23 cellular contexts compared by ENCODE assay signal in genomic region chr4:52202251-52202779, GRCh38.
DNase-seq lines count a peak whose midpoint lies in the region; ATAC-seq, FAIRE-seq and TF ChIP-seq lines count a peak whose summit lies in the region.
"Had no signal": no experiment of that assay in that cellular context is flagged by ENCODE, and none has a peak within 500 bp of the region (broad histone marks: within the 10 kb centered on the region; RNA-seq: fewer than 3 reads in every experiment).

No MANE protein-coding gene starts in this region.

- H2BK120ac ChIP-seq in H1 (replicated peaks; ENCODE audit: low read depth, low read length) (no peak overlapping the region), mesendoderm (ENCODE audit: low read depth, low read length) (no peak overlapping the region)

- H3K4me2 ChIP-seq in H1 (ENCODE audit: insufficient read depth in 1 of 2, low read depth in 2 of 2, low read length in 2 of 2) (no peak overlapping the region), mesendoderm (ENCODE audit: low read length) (no peak overlapping the region)
- H3K4me2 ChIP-seq: BLaER1, KMS-11 had no signal

- CTCF ChIA-PET in H1 (lab: Charles Lee; ENCODE audit: partially characterized antibody), result no interaction called here

- H3K4me1 ChIP-seq in HUES6 (ENCODE audit: control insufficient read depth, insufficient read depth, low read length), result peaks cover 31% of the 10 kb centered on the region
- H3K4me1 ChIP-seq in H1 (replicated peaks in 1 of 4; ENCODE audit: control insufficient read depth in 3 of 4, insufficient read depth in 4 of 4, low read length in 3 of 4), result peaks cover 0 to 10% (median 2%) of the 10 kb centered on the region in 4 experiments; a peak in 2 of 7 replicates
- H3K4me1 ChIP-seq in mesendoderm (ENCODE audit: control insufficient read depth, low read depth, low read length), result no peaks in the 10 kb centered on the region
- H3K4me1 ChIP-seq: BLaER1, SJSA1 had no signal

- H3K56ac ChIP-seq in H1 (replicated peaks; ENCODE audit: insufficient read length, low read depth, low read length) (no peak overlapping the region), mesendoderm (ENCODE audit: low read length) (no peak overlapping the region)

- H3K9me3 ChIP-seq in HUES6 (ENCODE audit: control insufficient read depth, insufficient read depth, low read depth, low read length) (no peaks in the 10 kb centered on the region), H1 (ENCODE audit: insufficient read depth in 2 of 2, low read depth in 1 of 2, low read length in 1 of 2) (no peaks in the 10 kb centered on the region)
- H3K9me3 ChIP-seq: BLaER1, SJSA1 had no signal

- POLR2A ChIA-PET in H1 (lab: Charles Lee; ENCODE audit: partially characterized antibody), result no interaction called here

- H3K4ac ChIP-seq in H1 (replicated peaks; ENCODE audit: insufficient read length, low read depth, low read length) (no peak overlapping the region), mesendoderm (ENCODE audit: low read depth, low read length) (no peak overlapping the region)

- DNase-seq in DMS53 (lab: John Stamatoyannopoulos, UW) (peak; percentile 28), DMS53 treated with DMSO at 0.1 percent for 48 hours (lab: John Stamatoyannopoulos, UW; ENCODE audit: unreplicated experiment) (no peak), H1 (ENCODE audit: low read depth in 1 of 2, low spot score in 2 of 2) (no peak), mesendoderm (peak; percentile 91)
- no peak for DNase-seq in stimulated activated CD4-positive, alpha-beta T cell treated with anti-CD3 and anti-CD28 coated beads, Interleukin-2, amount 100 ng/mL, for 24 hours
- DNase-seq in activated naive CD4-positive, alpha-beta T cell treated with Interleukin-2 at 50 U/mL for 16 hours, result no peak
- DNase-seq: 8988T; CD8-positive, alpha-beta T cell; GM23248; HFFc6; NCI-H1092; NCI-H146; NCI-H2081 treated with DMSO at 0.1 percent for 48 hours; NCI-H2227 treated with DMSO at 0.1 percent for 48 hours; NCI-H69; NK-92 treated with Interleukin-12 subunit alpha and Interleukin-12 subunit beta, amount 100 ng/mL, for 24 hours had no signal

- no peaks in the 10 kb centered on the region for H3K79me1 ChIP-seq in H1 (ENCODE audit: low read depth, low read length)
- no peaks in the 10 kb centered on the region for H3K79me1 ChIP-seq in mesendoderm (ENCODE audit: low read length)

- TF ChIP-seq RAD21 in H1 (IDR thresholded peaks at IDR 0.05 in 1 of 2, conservative IDR thresholded peaks at IDR 0.05 in 1 of 2; ENCODE audit: low read depth in 2 of 2, low read length in 2 of 2), result no peak

- H4K5ac ChIP-seq in H1 (ENCODE audit: insufficient read length, low read depth, low read length) (no peak overlapping the region), mesendoderm (ENCODE audit: low read length) (no peak overlapping the region)

- no peak overlapping the region for H3K18ac ChIP-seq in H1 (ENCODE audit: extremely low read depth, low read length)
- H3K18ac ChIP-seq in mesendoderm (ENCODE audit: low read length), result no peak overlapping the region

- FAIRE-seq in H1 (lab: Jason Lieb, UNC), result no peak
- FAIRE-seq: GM12892 had no signal

- peaks cover 6% of the 10 kb centered on the region; the same call in 1 of the 2 replicates for H3K23me2 ChIP-seq in H1 (ENCODE audit: low read depth, low read length)

- no peak for TF ChIP-seq CTCF in H1 (IDR thresholded peaks at IDR 0.05; ENCODE audit: control extremely low read depth in 1 of 3, insufficient read depth in 1 of 3, low read depth in 1 of 3, low read length in 3 of 3)

- 0 out of 2 replicates have a peak overlapping the region, but pooled peaks have one; percentile 45 for H2AFZ ChIP-seq in H1 (ENCODE audit: low read length)
- H2AFZ ChIP-seq: GM23248 had no signal

- no peak overlapping the region for H3K23ac ChIP-seq in H1 (ENCODE audit: insufficient read length)
- no peak overlapping the region for H3K23ac ChIP-seq in mesendoderm (ENCODE audit: low read length)

- H3K36me3 ChIP-seq in HUES6 (ENCODE audit: control insufficient read depth, insufficient read depth, low read length) (no peaks in the 10 kb centered on the region), H1 (ENCODE audit: control insufficient read depth in 2 of 4, insufficient read depth in 4 of 4, low read length in 3 of 4) (no peaks in the 10 kb centered on the region), mesendoderm (ENCODE audit: control insufficient read depth, insufficient read depth, low read length) (no peaks in the 10 kb centered on the region)
- H3K36me3 ChIP-seq: BLaER1, SJSA1 had no signal

- H2BK20ac ChIP-seq in H1 (ENCODE audit: low read length), result no peak overlapping the region

- H3K79me2 ChIP-seq in H1 (ENCODE audit: control insufficient read depth in 1 of 2, insufficient read depth in 2 of 2, low read length in 2 of 2), result no peaks in the 10 kb centered on the region
- H3K79me2 ChIP-seq in mesendoderm (ENCODE audit: control insufficient read depth, insufficient read depth, low read length), result no peaks in the 10 kb centered on the region

- H2BK5ac ChIP-seq in H1 (ENCODE audit: low read depth, low read length) (no peak overlapping the region), mesendoderm (ENCODE audit: low read length) (no peak overlapping the region)

- no peak overlapping the region for H3K14ac ChIP-seq in H1 (ENCODE audit: insufficient read length)

- H4K8ac ChIP-seq in H1 (ENCODE audit: extremely low read depth, insufficient read depth, low read length) (no peak overlapping the region), mesendoderm (ENCODE audit: low read depth, low read length) (no peak overlapping the region)

- peaks cover 0 to 3% of the 10 kb centered on the region in 2 experiments for H4K20me1 ChIP-seq in H1 (replicated peaks in 1 of 2; ENCODE audit: control insufficient read depth in 1 of 2, insufficient read depth in 2 of 2, low read length in 2 of 2)
- H4K20me1 ChIP-seq: BLaER1 had no signal

- no peak overlapping the region for H3K4me3 ChIP-seq in HUES6 (ENCODE audit: low read depth, low read length)
- H3K4me3 ChIP-seq in H1 (ENCODE audit: extremely low read depth in 1 of 4, insufficient read depth in 2 of 4, low read depth in 3 of 4, low read length in 4 of 4), result no peak overlapping the region
- H3K4me3 ChIP-seq in mesendoderm (ENCODE audit: low read length), result no peak overlapping the region
- H3K4me3 ChIP-seq: BLaER1, GM23248, SJSA1 had no signal

- H3K27ac ChIP-seq in HUES6 (ENCODE audit: low read depth, low read length) (peak overlapping the region; percentile 4; the same call in 1 of the 2 replicates), H1 (ENCODE audit: low read depth, low read length) (no peak overlapping the region), mesendoderm (ENCODE audit: low read depth, low read length) (no peak overlapping the region)
- H3K27ac ChIP-seq: BLaER1, GM23248, KMS-11, RWPE1, SJSA1 had no signal

- no peak for ATAC-seq in SK-N-SH treated with all-trans-retinoic acid at 6 μM for 48 hours
- ATAC-seq: CD8-positive, alpha-beta T cell had no signal

- 70% methylated on average over 4 of the region's 4 CpGs; no CpG with 5 or more reads in 1 of the 2 experiments for WGBS in H1 (ENCODE audit: extremely low coverage in 1 of 2, insufficient coverage in 1 of 2, insufficient read length in 1 of 2, insufficient replicate concordance in 2 of 2, low coverage in 1 of 2, low lambda C conversion rate in 2 of 2, missing lambda C conversion rate in 1 of 2), 2 experiments
- no CpG with 5 or more reads among the region's 4 CpGs for WGBS in mesendoderm (ENCODE audit: extremely low coverage, insufficient coverage, low lambda C conversion rate)

- no peak overlapping the region for H4K91ac ChIP-seq in H1 (replicated peaks; ENCODE audit: insufficient read length, low read length)

- H2AK5ac ChIP-seq in H1 (ENCODE audit: low read depth, low read length), result no peak overlapping the region
- no peak overlapping the region for H2AK5ac ChIP-seq in mesendoderm (ENCODE audit: low read length)

- H2BK15ac ChIP-seq in H1 (ENCODE audit: low read length) (no peak overlapping the region), mesendoderm (replicated peaks; ENCODE audit: low read depth) (no peak overlapping the region)

- TF ChIP-seq POLR2A in H1 (IDR thresholded peaks at IDR 0.05; ENCODE audit: control extremely low read depth in 1 of 2, low read depth in 2 of 2, low read length in 2 of 2), result no peak

- H3K27me3 ChIP-seq in HUES6 (ENCODE audit: control insufficient read depth, insufficient read depth, low read length) (no peaks in the 10 kb centered on the region), H1 (replicated peaks in 1 of 4; ENCODE audit: control insufficient read depth in 3 of 4, extremely low read depth in 1 of 4, insufficient read depth in 3 of 4, low read length in 3 of 4) (no peaks in the 10 kb centered on the region), mesendoderm (ENCODE audit: insufficient read depth, low read length, poor library complexity) (no peaks in the 10 kb centered on the region)
- H3K27me3 ChIP-seq: BLaER1, SJSA1 had no signal

- no peak for TF ChIP-seq EP300 in H1 (IDR thresholded peaks at IDR 0.05; ENCODE audit: borderline replicate concordance in 1 of 2, low read depth in 2 of 2, low read length in 2 of 2)

- H2BK12ac ChIP-seq in H1 (ENCODE audit: low read depth, low read length), result no peak overlapping the region; the same call in 1 of the 2 replicates

- H3K9ac ChIP-seq in HUES6 (ENCODE audit: low read length) (no peak overlapping the region), H1 (replicated peaks in 1 of 4; ENCODE audit: extremely low read depth in 1 of 4, low read depth in 3 of 4, low read length in 3 of 4) (no peak overlapping the region), mesendoderm (ENCODE audit: low read length) (no peak overlapping the region)
- H3K9ac ChIP-seq: BLaER1, GM23248, KMS-11 had no signal

TF ChIP-seq in H1, 55 proteins besides CTCF, POLR2A, EP300 and RAD21:
- 0 out of 2 replicates have a peak, but pooled peaks have one; percentile 13 for TF ChIP-seq MAX (IDR thresholded peaks at IDR 0.05)
- TF ChIP-seq SUZ12 (IDR thresholded peaks at IDR 0.05; ENCODE audit: low read length), result no peak
- no peak for TF ChIP-seq TEAD4 (IDR thresholded peaks at IDR 0.05; ENCODE audit: low read depth, low read length)

TF ChIP-seq in SK-N-SH treated with all-trans-retinoic acid at 6 μM for 48 hours, 23 proteins besides CTCF, POLR2A, EP300 and RAD21 (continues in another document):
- TF ChIP-seq ZNF8 (CRISPR knock-in tag; IDR thresholded peaks at IDR 0.05) (no peak), CREB5 (CRISPR knock-in tag; IDR thresholded peaks at IDR 0.05; ENCODE audit: low read depth) (no peak), ZFP30 (CRISPR knock-in tag; IDR thresholded peaks at IDR 0.05) (no peak), TCF4 (CRISPR knock-in tag; IDR thresholded peaks at IDR 0.05; ENCODE audit: borderline replicate concordance) (no peak), ZNF565 (CRISPR knock-in tag; conservative IDR thresholded peaks at IDR 0.05; ENCODE audit: low read depth) (no peak)

Comparison
In these comparisons a context has a peak if more than half of its experiments do, and no peak if none do; other contexts are left out.
1. DNase-seq: peak in DMS53 (single experiment) and mesendoderm (single experiment); none in DMS53 treated with DMSO at 0.1 percent for 48 hours (single experiment), H1 (0 of 2), stimulated activated CD4-positive, alpha-beta T cell treated with anti-CD3 and anti-CD28 coated beads, Interleukin-2, amount 100 ng/mL, for 24 hours (0 of 2) and activated naive CD4-positive, alpha-beta T cell treated with Interleukin-2 at 50 U/mL for 16 hours (single experiment).